Comparison of ENCODE assay signal across 21 cellular contexts in genomic region chr2:238042849-238043584, GRCh38. TPM values are rescaled to one million over a fixed set of nuclear protein-coding genes. Genes with fewer than 3 reads are reported as not detected.
DNase-seq lines count a peak whose midpoint lies in the region; ATAC-seq and TF ChIP-seq lines count a peak whose summit lies in the region.
"Had no signal": no experiment of that assay in that cellular context is flagged by ENCODE, and none has a peak within 500 bp of the region (broad histone marks: within the 10 kb centered on the region; RNA-seq: fewer than 3 reads in every experiment).

No MANE protein-coding gene starts in this region.

- BruUV-seq in PC-9 (replicated peaks; lab: Mats Ljungman, UMichigan) = no TSS peak

- peaks cover 12% of the 10 kb centered on the region for H3K36me3 ChIP-seq in PC-9 (ENCODE audit: low read depth)

- H2AFZ ChIP-seq in PC-9 = no peak overlapping the region

- H3K4me1 Mint-ChIP-seq in stimulated activated naive CD8-positive, alpha-beta T cell treated with anti-CD3 and anti-CD28 coated beads, Interleukin-15, amount 100 ng/mL, for 72 hours = peaks cover 32% of the 10 kb centered on the region

- no peaks in the 10 kb centered on the region for H3K27me3 ChIP-seq in PC-9 (ENCODE audit: insufficient read depth, low read depth)
- H3K27me3 ChIP-seq: upper lobe of left lung had no signal

- no peak for DNase-seq in stimulated activated naive CD8-positive, alpha-beta T cell treated with anti-CD3 and anti-CD28 coated beads, Interleukin-15, amount 100 ng/mL, for 72 hours
- no peak for DNase-seq in stimulated activated naive CD8-positive, alpha-beta T cell treated with anti-CD3 and anti-CD28 coated beads, Interleukin-15, Interleukin-2, amounts not matched to agents 100 U/mL and 50 U/mL, for 24 hours
- DNase-seq in cerebellar cortex (ENCODE audit: low spot score) (peak; percentile 36), iris pigment epithelial cell (ENCODE audit: low read depth) (peak; percentile 42), PC-9 (no peak), SHP77 (lab: John Stamatoyannopoulos, UW) (no peak), NCI-H1436 (lab: John Stamatoyannopoulos, UW) (no peak)
- DNase-seq: activated CD4-positive, alpha-beta T cell treated with anti-CD3 and anti-CD28 coated beads, Interleukin-2, amount 50 U/mL, for 4 hours; CD8-positive, alpha-beta memory T cell; central memory CD4-positive, alpha-beta T cell; DND-41; NCI-H1417 treated with DMSO at 0.1 percent for 48 hours; NCI-H2171 treated with DMSO at 0.1 percent for 48 hours; NCI-H774; T-helper 1 cell; upper lobe of left lung had no signal

- POLR2A ChIA-PET in PC-9 (lab: Charles Lee; ENCODE audit: unreplicated experiment) = no interaction called here

- no peaks in the 10 kb centered on the region for H3K27me3 Mint-ChIP-seq in stimulated activated naive CD8-positive, alpha-beta T cell treated with anti-CD3 and anti-CD28 coated beads, Interleukin-15, amount 100 ng/mL, for 72 hours
- H3K27me3 Mint-ChIP-seq: CD8-positive, alpha-beta memory T cell; stimulated activated naive CD8-positive, alpha-beta T cell treated with anti-CD3 and anti-CD28 coated beads, Interleukin-15, Interleukin-2, amounts not matched to agents 100 ng/mL and 50 ng/mL, for 24 hours had no signal

- H3K27ac Mint-ChIP-seq in stimulated activated naive CD8-positive, alpha-beta T cell treated with anti-CD3 and anti-CD28 coated beads, Interleukin-15, amount 100 ng/mL, for 72 hours = peak overlapping the region; percentile 46 to 72
- H3K27ac Mint-ChIP-seq: stimulated activated naive CD8-positive, alpha-beta T cell treated with anti-CD3 and anti-CD28 coated beads, Interleukin-15, Interleukin-2, amounts not matched to agents 100 ng/mL and 50 ng/mL, for 24 hours had no signal

- intact Hi-C loops in PC-9 (cut with micrococcal nuclease; ENCODE audit: unreplicated experiment) = no loop called here

- no peaks in the 10 kb centered on the region for H3K9me3 ChIP-seq in PC-9 (ENCODE audit: insufficient read depth, low read depth)
- H3K9me3 ChIP-seq: upper lobe of left lung had no signal

- H3K4me2 ChIP-seq in PC-9 = no peak overlapping the region

- ATAC-seq in stimulated activated naive CD8-positive, alpha-beta T cell treated with anti-CD3 and anti-CD28 coated beads, Interleukin-15, amount 100 ng/mL, for 72 hours = peak; percentile 20
- no peak for ATAC-seq in stimulated activated naive CD8-positive, alpha-beta T cell treated with anti-CD3 and anti-CD28 coated beads, Interleukin-15, Interleukin-2, amounts not matched to agents 100 U/mL and 50 U/mL, for 24 hours
- ATAC-seq in HG03159 (IDR thresholded peaks at IDR 0.05; ENCODE audit: unreplicated experiment) = no peak
- ATAC-seq: Panc1, sciatic nerve had no signal

- H3K79me2 ChIP-seq in PC-9 (ENCODE audit: low read depth) = no peaks in the 10 kb centered on the region

- H3K4me3 Mint-ChIP-seq in stimulated activated naive CD8-positive, alpha-beta T cell treated with anti-CD3 and anti-CD28 coated beads, Interleukin-15, amount 100 ng/mL, for 72 hours = no peak overlapping the region
- H3K4me3 Mint-ChIP-seq: CD8-positive, alpha-beta memory T cell; stimulated activated naive CD8-positive, alpha-beta T cell treated with anti-CD3 and anti-CD28 coated beads, Interleukin-15, Interleukin-2, amounts not matched to agents 100 ng/mL and 50 ng/mL, for 24 hours had no signal

- no peaks in the 10 kb centered on the region for H3K9me2 ChIP-seq in PC-9 (ENCODE audit: insufficient read depth)

- H3F3A ChIP-seq in PC-9 (ENCODE audit: insufficient read depth, low read depth) = peaks cover 12% of the 10 kb centered on the region; the same call in 1 of the 2 replicates

- no peak for TF ChIP-seq CTCF in PC-9 (conservative IDR thresholded peaks at IDR 0.05)

- no peak overlapping the region for H3K4me3 ChIP-seq in PC-9
- H3K4me3 ChIP-seq: upper lobe of left lung had no signal

- CTCF ChIA-PET in PC-9 (lab: Charles Lee) = no interaction called here

- H3K27ac ChIP-seq in PC-9 = no peak overlapping the region
- H3K27ac ChIP-seq: upper lobe of left lung, VCaP had no signal

- peaks cover 9 to 17% of the 10 kb centered on the region in 2 donors for H3K9me3 Mint-ChIP-seq in stimulated activated naive CD8-positive, alpha-beta T cell treated with anti-CD3 and anti-CD28 coated beads, Interleukin-15, amount 100 ng/mL, for 72 hours

- no peaks in the 10 kb centered on the region for H4K20me1 ChIP-seq in PC-9 (ENCODE audit: insufficient read depth)

- H3K4me1 ChIP-seq in PC-9 (replicated peaks; ENCODE audit: insufficient read depth) = no peaks in the 10 kb centered on the region
- H3K4me1 ChIP-seq: upper lobe of left lung had no signal

RNA-seq across cellular contexts. Expression of gene SCLY, which starts 17.8 kb away (rescaled TPM):
- 33.9 and 40.0 TPM in 2 replicates for total RNA-seq in PC-9 (2021)

RNA-seq across cellular contexts. Expression of gene ESPNL, which starts 57.1 kb away (rescaled TPM):
- total RNA-seq in PC-9 (2021) = 1.1 and 2.2 TPM in 2 replicates
- total RNA-seq: CD8-positive, alpha-beta memory T cell; sciatic nerve had no signal

Comparison
In these comparisons a context has a peak if more than half of its experiments do, and no peak if none do; other contexts are left out.
1. DNase-seq: peak in cerebellar cortex (single experiment) and iris pigment epithelial cell (single experiment); none in stimulated activated naive CD8-positive, alpha-beta T cell treated with anti-CD3 and anti-CD28 coated beads, Interleukin-15, amount 100 ng/mL, for 72 hours (0 of 2), stimulated activated naive CD8-positive, alpha-beta T cell treated with anti-CD3 and anti-CD28 coated beads, Interleukin-15, Interleukin-2, amounts not matched to agents 100 U/mL and 50 U/mL, for 24 hours (single experiment), PC-9 (0 of 2), SHP77 (0 of 2) and NCI-H1436 (single experiment).